Comparison of ENCODE assay signal across 8 cellular contexts in genomic region chr14:93906341-93907329, GRCh38. TPM values are rescaled to one million over a fixed set of nuclear protein-coding genes. Genes with fewer than 3 reads are reported as not detected.
A peak's percentile ranks its signal among the peaks of the same experiment; 100 is the strongest.
DNase-seq lines count a peak whose midpoint lies in the region; ATAC-seq and TF ChIP-seq lines count a peak whose summit lies in the region.
"Had no signal": no experiment of that assay in that cellular context is flagged by ENCODE, and none has a peak within 500 bp of the region (broad histone marks: within the 10 kb centered on the region; RNA-seq: fewer than 3 reads in every experiment).

No MANE protein-coding gene starts in this region.

- ATAC-seq in HG03095 (IDR thresholded peaks at IDR 0.05; ENCODE audit: unreplicated experiment) (peak; percentile 63), upper lobe of left lung (ENCODE audit: low FRiP score in 2 of 2) (peak in 1 of 2 donors; percentile 59)

- TF ChIP-seq EP300 in esophagus muscularis mucosa (IDR thresholded peaks at IDR 0.05) (no peak), upper lobe of left lung (IDR thresholded peaks at IDR 0.05) (no peak)

- H3K27me3 Mint-ChIP-seq in nephron (ENCODE audit: low read depth): peaks cover 36% of the 10 kb centered on the region

- H3K4me1 Mint-ChIP-seq in nephron: peaks cover 4% of the 10 kb centered on the region

- H3K9me3 ChIP-seq in esophagus muscularis mucosa (no peaks in the 10 kb centered on the region), upper lobe of left lung (no peaks in the 10 kb centered on the region)

- H3K4me3 Mint-ChIP-seq in nephron: no peak overlapping the region
- H3K4me3 Mint-ChIP-seq: dendritic cell treated with granulocyte-macrophage colony-stimulating factor and Interleukin-4, amounts not matched to agents 40 ng/mL and 50 ng/mL, for 4 days had no signal

- intact Hi-C loops in esophagus muscularis mucosa (cut with DNase I): loop anchor here (5.0 kb wide), 1 partner anchor 254 kb away; no protein-coding TSS in a partner anchor

- no peak overlapping the region for H3K27ac Mint-ChIP-seq in nephron
- H3K27ac Mint-ChIP-seq: dendritic cell treated with granulocyte-macrophage colony-stimulating factor and Interleukin-4, amounts not matched to agents 40 ng/mL and 50 ng/mL, for 4 days had no signal

- WGBS in esophagus muscularis mucosa: 51% methylated on average over 15 of the region's 15 CpGs
- 48% methylated on average over 15 of the region's 15 CpGs for WGBS in upper lobe of left lung, 2 donors

- peak; percentile 94 for TF ChIP-seq CTCF in GM12872 (IDR thresholded peaks at IDR 0.05; ENCODE audit: insufficient read depth, low read depth, low read length)
- peak; percentile 65 to 82 (median 69) for TF ChIP-seq CTCF in esophagus muscularis mucosa (IDR thresholded peaks at IDR 0.05)
- TF ChIP-seq CTCF in nephron (IDR thresholded peaks at IDR 0.05; ENCODE audit: unreplicated experiment in 3 of 3): peak; percentile 45 to 59 (median 46)
- peak in 5 of 6 experiments; percentile 35 to 58 (median 48) for TF ChIP-seq CTCF in upper lobe of left lung (IDR thresholded peaks at IDR 0.05)

- DNase-seq in NCI-H69 (lab: John Stamatoyannopoulos, UW) (peak; percentile 86), esophagus muscularis mucosa (ENCODE audit: extremely low spot score) (no peak), upper lobe of left lung (peak in 1 of 2 donors; percentile 68)
- DNase-seq in activated CD8-positive, alpha-beta memory T cell treated with anti-CD3 and anti-CD28 coated beads for 24 hours: peak; percentile 77

- H3K36me3 ChIP-seq in esophagus muscularis mucosa: no peaks in the 10 kb centered on the region
- no peaks in the 10 kb centered on the region for H3K36me3 ChIP-seq in upper lobe of left lung

- H3K4me1 ChIP-seq in esophagus muscularis mucosa (peaks cover 0 to 6% (median 0%) of the 10 kb centered on the region in 4 donors), upper lobe of left lung (no peaks in the 10 kb centered on the region)

- H3K9me3 Mint-ChIP-seq in nephron: no peaks in the 10 kb centered on the region

- H3K4me3 ChIP-seq in esophagus muscularis mucosa (no peak overlapping the region), upper lobe of left lung (no peak overlapping the region)

- no peak for TF ChIP-seq POLR2A in esophagus muscularis mucosa (IDR thresholded peaks at IDR 0.05; ENCODE audit: low read depth)
- no peak for TF ChIP-seq POLR2A in upper lobe of left lung (IDR thresholded peaks at IDR 0.05)

- no peaks in the 10 kb centered on the region for H3K36me3 Mint-ChIP-seq in nephron (ENCODE audit: low read depth)

- no peak overlapping the region for H3K27ac ChIP-seq in esophagus muscularis mucosa (replicated peaks in 1 of 4)
- H3K27ac ChIP-seq in upper lobe of left lung: no peak overlapping the region

- H3K27me3 ChIP-seq in esophagus muscularis mucosa: peaks cover 0 to 14% (median 0%) of the 10 kb centered on the region in 4 donors
- H3K27me3 ChIP-seq in upper lobe of left lung: no peaks in the 10 kb centered on the region

RNA-seq across cellular contexts. Expression of gene FAM181A, which starts 20.5 kb away (rescaled TPM):
- total RNA-seq in esophagus muscularis mucosa (not detected), upper lobe of left lung (10 to 100 TPM in 1 of 6 donors, 1 to 10 TPM in 3, not detected in 2; 1.6 to 13.4 (median 1.9) TPM)
